ENCODE assay signal across 8 cellular contexts in the genomic region with DNA sequence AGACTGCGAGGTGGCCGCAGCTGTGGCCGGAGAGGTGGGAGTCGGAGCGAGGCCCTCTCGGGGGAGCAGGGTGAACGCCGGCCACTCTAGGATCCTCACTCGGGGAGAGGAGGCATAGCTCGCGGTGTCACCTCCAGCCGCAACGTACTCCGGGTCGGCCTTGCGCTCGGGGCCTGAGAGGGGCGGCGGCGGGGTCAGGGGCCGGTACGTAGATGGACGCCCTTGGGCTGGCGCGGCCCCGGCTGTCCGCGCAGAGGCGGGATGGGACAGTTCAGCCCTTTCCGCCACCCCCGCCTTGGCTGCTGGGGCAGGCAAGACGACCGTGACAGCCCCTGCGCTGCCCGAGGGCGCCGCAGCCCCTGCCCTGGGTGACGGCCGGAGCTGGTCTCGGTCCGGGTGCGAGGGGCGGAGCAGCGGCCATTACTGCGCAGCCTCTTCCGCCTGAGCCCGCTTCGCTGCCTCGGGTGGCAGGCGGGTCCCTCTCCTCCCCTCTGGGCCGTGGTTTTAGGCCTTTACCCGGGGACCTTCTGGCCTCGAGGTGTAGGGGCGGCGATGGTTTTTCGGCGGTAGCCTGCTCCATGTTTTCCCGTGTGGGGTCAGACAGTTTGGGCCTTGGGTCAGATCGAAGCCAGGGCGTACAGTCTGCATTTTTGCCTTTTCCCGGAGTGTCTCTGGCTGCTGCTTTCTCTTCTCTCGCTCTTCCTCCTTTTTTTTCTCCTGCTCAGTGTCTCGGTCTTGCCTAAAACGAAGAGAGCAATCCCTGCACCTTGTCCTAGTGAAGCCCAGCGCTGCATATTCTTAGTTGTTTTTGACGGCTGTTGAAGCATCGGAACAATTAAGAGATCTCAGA. TPM values are rescaled to one million over a fixed set of nuclear protein-coding genes. Genes with fewer than 3 reads are reported as not detected.
DNase-seq lines count a peak whose midpoint lies in the region; ATAC-seq and TF ChIP-seq lines count a peak whose summit lies in the region.

No MANE protein-coding gene starts in this region.

- H3K14ac ChIP-seq in mesenchymal stem cell (ENCODE audit: low read length in 2 of 2), result peak overlapping the region; percentile 22 to 55

- peak overlapping the region; percentile 30 to 95 for H3K4ac ChIP-seq in mesenchymal stem cell (ENCODE audit: low read depth in 1 of 2, low read length in 2 of 2)

- no peaks in the 10 kb centered on the region for H3K9me3 Mint-ChIP-seq in activated CD4-positive, alpha-beta memory T cell treated with anti-CD3 and anti-CD28 coated beads, Interleukin-2, amount 10 ng/mL, durations not matched to agents 7 days and 5 days

- CTCF ChIA-PET in activated CD4-positive, alpha-beta memory T cell treated with anti-CD3 and anti-CD28 coated beads, Interleukin-2, amount 10 ng/mL, durations not matched to agents 7 days and 5 days (lab: Charles Lee), result interaction anchor here (0.5 to 2.9 kb wide), 38 partner anchors 8 to 1475 kb away, joined by 3 to 28 read pairs (median 6); a partner anchor contains a TSS

- peak overlapping the region; percentile 98 for H3K4me3 Mint-ChIP-seq in activated CD4-positive, alpha-beta memory T cell treated with anti-CD3 and anti-CD28 coated beads, Interleukin-2, amount 10 ng/mL, durations not matched to agents 7 days and 5 days

- H3K27ac Mint-ChIP-seq in activated CD4-positive, alpha-beta memory T cell treated with anti-CD3 and anti-CD28 coated beads, Interleukin-2, amount 10 ng/mL, durations not matched to agents 7 days and 5 days, result peak overlapping the region; percentile 100

- peaks cover 34% of the 10 kb centered on the region for H3K4me1 Mint-ChIP-seq in activated CD4-positive, alpha-beta memory T cell treated with anti-CD3 and anti-CD28 coated beads, Interleukin-2, amount 10 ng/mL, durations not matched to agents 7 days and 5 days

- peak overlapping the region; percentile 99 for H4K91ac ChIP-seq in mesenchymal stem cell (ENCODE audit: low read length)

- H2BK15ac ChIP-seq in mesenchymal stem cell (ENCODE audit: low read depth, poor library complexity, severe bottlenecking), result peak overlapping the region; percentile 98

- POLR2A ChIA-PET in activated CD4-positive, alpha-beta memory T cell treated with anti-CD3 and anti-CD28 coated beads, Interleukin-2, amount 10 ng/mL, durations not matched to agents 7 days and 5 days (lab: Charles Lee), result interaction anchor here (0.6 to 2.6 kb wide), 13 partner anchors 9 to 1254 kb away, joined by 3 to 16 read pairs (median 5); a partner anchor contains a TSS

- no peaks in the 10 kb centered on the region for H3K9me3 ChIP-seq in mesenchymal stem cell (ENCODE audit: control insufficient read depth, low read length)

- H3K9ac ChIP-seq in mesenchymal stem cell (ENCODE audit: low read length), result peak overlapping the region; percentile 99

- H3K4me3 ChIP-seq in mesenchymal stem cell (ENCODE audit: insufficient read depth in 1 of 2, low read depth in 1 of 2, low read length in 2 of 2), result peak overlapping the region; percentile 77 to 98

- H3K27ac ChIP-seq in mesenchymal stem cell (ENCODE audit: low read length, poor library complexity, severe bottlenecking), result peak overlapping the region; percentile 91

- H3K79me1 ChIP-seq in mesenchymal stem cell (replicated peaks; ENCODE audit: low read length, poor library complexity, severe bottlenecking), result peaks cover 2% of the 10 kb centered on the region

- H3K18ac ChIP-seq in mesenchymal stem cell (ENCODE audit: low read depth in 1 of 2, low read length in 2 of 2), result peak overlapping the region; percentile 82 to 96

- H3K36me3 ChIP-seq in mesenchymal stem cell (ENCODE audit: control insufficient read depth in 1 of 2, insufficient read depth in 2 of 2, low read depth in 1 of 2, low read length in 2 of 2), result no peaks in the 10 kb centered on the region

- peak overlapping the region; percentile 81 for H2BK5ac ChIP-seq in mesenchymal stem cell (ENCODE audit: low read depth, low read length, poor library complexity, severe bottlenecking)

- H3K23ac ChIP-seq in mesenchymal stem cell (ENCODE audit: low read length in 2 of 2), result peak overlapping the region; percentile 82 to 90

- WGBS in mesenchymal stem cell, result under 1% methylated on average over 66 of the region's 67 CpGs

- H2BK12ac ChIP-seq in mesenchymal stem cell (ENCODE audit: low read length in 2 of 2), result peak overlapping the region; percentile 4 to 45

- peak; percentile 82 for ATAC-seq in HG03045 (IDR thresholded peaks at IDR 0.05; ENCODE audit: unreplicated experiment)

- H2BK120ac ChIP-seq in mesenchymal stem cell (ENCODE audit: low read depth, low read length), result peak overlapping the region; percentile 77

- peak overlapping the region; percentile 98 for H4K8ac ChIP-seq in mesenchymal stem cell (ENCODE audit: low read length)

- no peaks in the 10 kb centered on the region for H3K4me1 ChIP-seq in mesenchymal stem cell (ENCODE audit: control insufficient read depth, insufficient read depth, low read depth, low read length)

- DNase-seq in AG08395 (ENCODE audit: low spot score) (peak; percentile 65), NCI-H460 (ENCODE audit: extremely low read depth, low read depth) (peak; percentile 18), ecto neural progenitor cell (ENCODE audit: low spot score) (peak; percentile 88), mesenchymal stem cell (peak; percentile 65)
- peak; percentile 59 for DNase-seq in activated CD4-positive, alpha-beta memory T cell treated with anti-CD3 and anti-CD28 coated beads, Interleukin-2, amount 10 ng/mL, durations not matched to agents 7 days and 5 days
- peak; percentile 14 to 23 for DNase-seq in stimulated activated CD8-positive, alpha-beta memory T cell treated with anti-CD3 and anti-CD28 coated beads, Interleukin-2, amount 100 ng/mL, for 1 hour (ENCODE audit: low read depth in 2 of 2)

- TF ChIP-seq POLR2A in GM18526 (IDR thresholded peaks at IDR 0.05; ENCODE audit: extremely low read depth, insufficient read length), result peak; percentile 84

- peaks cover 8% of the 10 kb centered on the region for H3K36me3 Mint-ChIP-seq in activated CD4-positive, alpha-beta memory T cell treated with anti-CD3 and anti-CD28 coated beads, Interleukin-2, amount 10 ng/mL, durations not matched to agents 7 days and 5 days (ENCODE audit: low read depth)

- H3K4me2 ChIP-seq in mesenchymal stem cell (ENCODE audit: low read length, poor library complexity, severe bottlenecking), result peak overlapping the region; percentile 76

- no peaks in the 10 kb centered on the region for H3K27me3 ChIP-seq in mesenchymal stem cell (ENCODE audit: control insufficient read depth in 1 of 2, insufficient read depth in 1 of 2, low read length in 2 of 2)

- H3K27me3 Mint-ChIP-seq in activated CD4-positive, alpha-beta memory T cell treated with anti-CD3 and anti-CD28 coated beads, Interleukin-2, amount 10 ng/mL, durations not matched to agents 7 days and 5 days, result peaks cover 4% of the 10 kb centered on the region

- peak overlapping the region; percentile 41 for H2AK5ac ChIP-seq in mesenchymal stem cell (ENCODE audit: low read length, severe bottlenecking)

- peak overlapping the region; percentile 7 for H2AFZ ChIP-seq in mesenchymal stem cell (ENCODE audit: low read depth, low read length)

RNA-seq across cellular contexts. Expression of a gene that starts 0.5 kb away (rescaled TPM):
- total RNA-seq in NCI-H460 (2014; rRNA removed; shearing (Covaris generic)), result 20.8 and 21.2 TPM in 2 replicates
- 26.9 and 39.0 TPM in 2 replicates for polyA plus RNA-seq in NCI-H460 (2014; cell fraction: nucleus; rRNA removed)
- 10 to 100 TPM; 27.9 to 30.5 TPM for total RNA-seq in activated CD4-positive, alpha-beta memory T cell treated with anti-CD3 and anti-CD28 coated beads, Interleukin-2, amount 10 ng/mL, durations not matched to agents 7 days and 5 days
- polyA plus RNA-seq in mesenchymal stem cell (2013, experiment 1 of 2), result 27.8 TPM
- polyA plus RNA-seq in mesenchymal stem cell (2013, experiment 2 of 2), result 24.9 TPM

Comparison
In these comparisons a context has a peak if more than half of its experiments do, and no peak if none do; other contexts are left out.
1. Peak in every context shown above with its lines: DNase-seq, ATAC-seq, H3K4me3 ChIP-seq and H3K27ac ChIP-seq.
2. DNase-seq: peak in every context shown above with its lines; median percentile 88 in ecto neural progenitor cell; 65 in AG08395; 65 in mesenchymal stem cell; 59 in activated CD4-positive, alpha-beta memory T cell treated with anti-CD3 and anti-CD28 coated beads, Interleukin-2, amount 10 ng/mL, durations not matched to agents 7 days and 5 days; 18 in stimulated activated CD8-positive, alpha-beta memory T cell treated with anti-CD3 and anti-CD28 coated beads, Interleukin-2, amount 100 ng/mL, for 1 hour; 18 in NCI-H460.